Comparison of ENCODE assay signal across 20 cellular contexts in the genomic region with DNA sequence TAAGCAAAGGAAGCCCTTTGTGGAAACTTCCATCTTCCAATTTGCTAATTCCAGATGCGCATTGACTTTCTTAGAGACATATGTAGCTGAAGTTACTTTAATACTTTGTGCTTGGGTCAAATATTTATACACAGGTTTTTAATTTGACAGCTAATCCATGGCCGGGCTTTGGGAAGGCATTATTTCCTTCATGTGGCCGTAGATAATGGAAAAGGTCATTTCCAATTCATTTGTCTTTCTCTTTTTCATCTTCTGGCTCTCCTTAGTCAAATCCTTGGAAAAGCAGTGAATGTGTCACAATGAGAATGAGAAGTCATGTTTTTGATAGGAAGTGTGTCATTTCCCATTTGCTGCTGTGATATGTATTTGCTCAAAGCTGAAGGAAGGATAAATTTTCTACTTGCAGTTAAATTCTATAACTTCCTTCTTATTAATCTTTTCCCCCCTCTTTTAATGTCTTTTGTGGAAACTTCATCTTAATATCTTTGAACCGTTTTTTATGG.
"Had no signal": no experiment of that assay in that cellular context is flagged by ENCODE, and none has a peak within 500 bp of the region (broad histone marks: within the 10 kb centered on the region; RNA-seq: fewer than 3 reads in every experiment).

No MANE protein-coding gene starts in this region.

- H3K4me1 ChIP-seq: esophagus muscularis mucosa, foreskin keratinocyte had no signal

- H3K4me3 Mint-ChIP-seq: natural killer cell, neural crest cell had no signal

- FAIRE-seq: endometrium, small intestine had no signal

- H3K27ac Mint-ChIP-seq: natural killer cell had no signal

- ATAC-seq: foreskin keratinocyte, left lobe of liver, mucosa of descending colon, natural killer cell, right cardiac atrium had no signal

- H3K27ac ChIP-seq: coronary artery, dorsolateral prefrontal cortex, epithelial cell of prostate, esophagus muscularis mucosa, foreskin keratinocyte, ovary had no signal

- H3K27me3 ChIP-seq: dorsolateral prefrontal cortex, esophagus muscularis mucosa, ovary had no signal

- H3K4me3 ChIP-seq: coronary artery, dorsolateral prefrontal cortex, esophagus muscularis mucosa, mucosa of descending colon, ovary had no signal

- H3K9me3 ChIP-seq: esophagus muscularis mucosa, mucosa of descending colon, ovary had no signal

- DNase-seq: dorsolateral prefrontal cortex; effector memory CD4-positive, alpha-beta T cell; foreskin keratinocyte; head of caudate nucleus; hippocampal formation; kidney glomerular epithelial cell; mucosa of descending colon; natural killer cell; ovary; right cardiac atrium; small intestine; stimulated activated CD4-positive, alpha-beta T cell treated with anti-CD3 and anti-CD28 coated beads, Interleukin-12 subunit alpha, Interleukin-12 subunit beta, amount 100 ng/mL, for 4 hours; stimulated activated naive CD4-positive, alpha-beta T cell; trophoblast cell had no signal

- H3K36me3 Mint-ChIP-seq: natural killer cell had no signal

- H3K36me3 ChIP-seq: esophagus muscularis mucosa, ovary had no signal

- H3K9me3 Mint-ChIP-seq: natural killer cell had no signal

- H3K4me1 Mint-ChIP-seq: natural killer cell had no signal
